ENCODE assay signal across 9 cellular contexts in genomic region chr7:87344446-87344845, GRCh38. TPM values are rescaled to one million over a fixed set of nuclear protein-coding genes. Genes with fewer than 3 reads are reported as not detected.
DNase-seq lines count a peak whose midpoint lies in the region; ATAC-seq, FAIRE-seq and TF ChIP-seq lines count a peak whose summit lies in the region.
"Had no signal": no experiment of that assay in that cellular context is flagged by ENCODE, and none has a peak within 500 bp of the region (broad histone marks: within the 10 kb centered on the region; RNA-seq: fewer than 3 reads in every experiment).

No MANE protein-coding gene starts in this region.

- no peak for ATAC-seq in psoas muscle
- ATAC-seq in HG03571 (IDR thresholded peaks at IDR 0.05; ENCODE audit: unreplicated experiment): no peak
- ATAC-seq in GM18909 (IDR thresholded peaks at IDR 0.05; ENCODE audit: poor library complexity, unreplicated experiment): no peak

- FAIRE-seq in RCC 7860 (lab: Jason Lieb, UNC) (peak; percentile 37), urothelium cell line (lab: Jason Lieb, UNC) (no peak)

- no peaks in the 10 kb centered on the region for H3K4me1 ChIP-seq in ES-I3 (ENCODE audit: insufficient read depth, low read length)
- H3K4me1 ChIP-seq in psoas muscle: peaks cover 6% of the 10 kb centered on the region

- intact Hi-C loops in psoas muscle (cut with DNase I): no loop called here

- peak overlapping the region; percentile 71 for H3K9ac ChIP-seq in ES-I3 (ENCODE audit: low read depth, low read length)

- H3K36me3 ChIP-seq in ES-I3 (ENCODE audit: insufficient read depth, low read length) (no peaks in the 10 kb centered on the region; the same call in 1 of the 2 replicates), psoas muscle (ENCODE audit: insufficient read depth in 1 of 2, low read depth in 1 of 2) (peaks cover 0 to 30% of the 10 kb centered on the region in 2 donors)

- WGBS in psoas muscle, 3 donors: 34 to 36% (median 35%) methylated on average over 2 of the region's 2 CpGs

- H3K27me3 ChIP-seq in psoas muscle (ENCODE audit: insufficient read depth in 3 of 3, low read length in 2 of 3): no peaks in the 10 kb centered on the region

- H3K9me3 ChIP-seq in ES-I3 (ENCODE audit: control insufficient read depth, insufficient read depth, low read length) (no peaks in the 10 kb centered on the region), psoas muscle (no peaks in the 10 kb centered on the region)

- H3K4me3 ChIP-seq in epithelial cell of esophagus (ENCODE audit: low read length) (peak overlapping the region; percentile 84), psoas muscle (peak overlapping the region; percentile 85)

- no peak for DNase-seq in RCC 7860 (ENCODE audit: low spot score)
- peak; percentile 60 for DNase-seq in epithelial cell of esophagus (ENCODE audit: low read depth)
- no peak for DNase-seq in psoas muscle
- no peak for DNase-seq in HK-2 (ENCODE audit: unreplicated experiment)
- DNase-seq in urothelium cell line (ENCODE audit: low spot score): no peak
- DNase-seq: erythroblast had no signal

- peak overlapping the region; percentile 78 for H3K27ac ChIP-seq in psoas muscle

- TF ChIP-seq CTCF in epithelial cell of esophagus (IDR thresholded peaks at IDR 0.05; ENCODE audit: insufficient read depth, low read depth, low read length, missing control alignments) (no peak), psoas muscle (IDR thresholded peaks at IDR 0.05) (no peak)

RNA-seq across cellular contexts. Expression of gene CROT, which starts 1.0 kb away (rescaled TPM):
- 10 to 100 TPM in 2 of 4 donors, 1 to 10 TPM in 2; 4.6 to 12.4 (median 10.5) TPM for total RNA-seq in psoas muscle
- 10 to 100 TPM in 1 of 3 donors, 1 to 10 TPM in 2; 3.1 to 11.1 (median 6.2) TPM for polyA plus RNA-seq in psoas muscle
